In genomic region chr11:232783-233565, GRCh38 we compare ENCODE assay signal across 18 cellular contexts. TPM values are rescaled to one million over a fixed set of nuclear protein-coding genes. Genes with fewer than 3 reads are reported as not detected.
DNase-seq lines count a peak whose midpoint lies in the region; ATAC-seq and TF ChIP-seq lines count a peak whose summit lies in the region.
"Had no signal": no experiment of that assay in that cellular context is flagged by ENCODE, and none has a peak within 500 bp of the region (broad histone marks: within the 10 kb centered on the region; RNA-seq: fewer than 3 reads in every experiment).

No MANE protein-coding gene starts in this region.

- peak overlapping the region; percentile 55 for H3K27ac Mint-ChIP-seq in activated naive CD4-positive, alpha-beta T cell treated with anti-CD3 and anti-CD28 coated beads, Interleukin-2, amount 50 U/mL, for 24 hours
- H3K27ac Mint-ChIP-seq in effector memory CD8-positive, alpha-beta T cell = peak overlapping the region; percentile 29 to 52
- H3K27ac Mint-ChIP-seq: GM23338 had no signal

- no peaks in the 10 kb centered on the region for H3K9me3 ChIP-seq in NT2/D1 (ENCODE audit: insufficient read depth, low read length)
- H3K9me3 ChIP-seq in sigmoid colon = no peaks in the 10 kb centered on the region
- no peaks in the 10 kb centered on the region for H3K9me3 ChIP-seq in smooth muscle cell (replicated peaks; ENCODE audit: low read depth)

- ATAC-seq in effector memory CD8-positive, alpha-beta T cell (replicated peaks) = no peak
- ATAC-seq: GM23338 had no signal

- H3K4me1 Mint-ChIP-seq in activated naive CD4-positive, alpha-beta T cell treated with anti-CD3 and anti-CD28 coated beads, Interleukin-2, amount 50 U/mL, for 24 hours = peaks cover 23% of the 10 kb centered on the region
- H3K4me1 Mint-ChIP-seq in effector memory CD8-positive, alpha-beta T cell (ENCODE audit: low read depth in 2 of 2) = peaks cover 8 to 34% of the 10 kb centered on the region in 2 donors

- H3K4me2 ChIP-seq in smooth muscle cell = no peak overlapping the region
- H3K4me2 ChIP-seq: GM23338, PC-9 had no signal

- H3K27me3 Mint-ChIP-seq in activated naive CD4-positive, alpha-beta T cell treated with anti-CD3 and anti-CD28 coated beads, Interleukin-2, amount 50 U/mL, for 24 hours = no peaks in the 10 kb centered on the region
- H3K27me3 Mint-ChIP-seq in effector memory CD8-positive, alpha-beta T cell = no peaks in the 10 kb centered on the region

- no peaks in the 10 kb centered on the region for H3K27me3 ChIP-seq in NT2/D1 (ENCODE audit: insufficient read depth, insufficient read length)
- H3K27me3 ChIP-seq in sigmoid colon = no peaks in the 10 kb centered on the region
- no peaks in the 10 kb centered on the region for H3K27me3 ChIP-seq in smooth muscle cell (ENCODE audit: low read depth)

- intact Hi-C loops in sigmoid colon (cut with DNase I) = loop anchor here (10.0 kb wide), 1 partner anchor 302 kb away; the partner anchor contains the start of genes HRAS and LRRC56

- H3K4me3 ChIP-seq in NT2/D1 (ENCODE audit: insufficient read length, low read depth) (no peak overlapping the region), sigmoid colon (no peak overlapping the region), smooth muscle cell (no peak overlapping the region)
- H3K4me3 ChIP-seq: GM23338, PC-9 had no signal

- TF ChIP-seq CTCF in sigmoid colon (IDR thresholded peaks at IDR 0.05) (no peak), smooth muscle cell (IDR thresholded peaks at IDR 0.05; ENCODE audit: borderline replicate concordance, insufficient read depth, poor library complexity, severe bottlenecking) (no peak)

- H3K4me1 ChIP-seq in NT2/D1 (ENCODE audit: insufficient read depth, insufficient read length) (peaks cover 6% of the 10 kb centered on the region), sigmoid colon (peaks cover 0 to 23% (median 17%) of the 10 kb centered on the region in 4 donors), smooth muscle cell (ENCODE audit: low read depth) (peaks cover 13% of the 10 kb centered on the region)

- H3K9me3 Mint-ChIP-seq in activated naive CD4-positive, alpha-beta T cell treated with anti-CD3 and anti-CD28 coated beads, Interleukin-2, amount 50 U/mL, for 24 hours = no peaks in the 10 kb centered on the region
- H3K9me3 Mint-ChIP-seq in effector memory CD8-positive, alpha-beta T cell = no peaks in the 10 kb centered on the region
- H3K9me3 Mint-ChIP-seq: GM23338 had no signal

- H4K20me1 ChIP-seq in smooth muscle cell (ENCODE audit: low read depth) = peaks cover 5% of the 10 kb centered on the region

- H3K36me3 ChIP-seq in NT2/D1 (ENCODE audit: insufficient read depth, insufficient read length, low read length) = peaks cover 25% of the 10 kb centered on the region
- peaks cover 0 to 19% (median 0%) of the 10 kb centered on the region in 4 donors for H3K36me3 ChIP-seq in sigmoid colon
- no peaks in the 10 kb centered on the region for H3K36me3 ChIP-seq in smooth muscle cell (ENCODE audit: low read depth)

- H3K4me3 Mint-ChIP-seq in activated naive CD4-positive, alpha-beta T cell treated with anti-CD3 and anti-CD28 coated beads, Interleukin-2, amount 50 U/mL, for 24 hours = no peak overlapping the region
- H3K4me3 Mint-ChIP-seq in effector memory CD8-positive, alpha-beta T cell = no peak overlapping the region
- H3K4me3 Mint-ChIP-seq: GM23338 had no signal

- no peak for TF ChIP-seq EP300 in sigmoid colon (IDR thresholded peaks at IDR 0.05)

- H3K9ac ChIP-seq in NT2/D1 (ENCODE audit: insufficient read length, low read depth) (peak overlapping the region; percentile 64), smooth muscle cell (ENCODE audit: low read depth) (no peak overlapping the region)

- peaks cover 5% of the 10 kb centered on the region for H3K36me3 Mint-ChIP-seq in activated naive CD4-positive, alpha-beta T cell treated with anti-CD3 and anti-CD28 coated beads, Interleukin-2, amount 50 U/mL, for 24 hours
- peaks cover 29% of the 10 kb centered on the region for H3K36me3 Mint-ChIP-seq in effector memory CD8-positive, alpha-beta T cell (ENCODE audit: insufficient read depth)

- TF ChIP-seq POLR2A in sigmoid colon (IDR thresholded peaks at IDR 0.05) = no peak

- H2AFZ ChIP-seq in smooth muscle cell (ENCODE audit: low read depth) = no peak overlapping the region
- H2AFZ ChIP-seq: GM23338, PC-9 had no signal

- H3F3A ChIP-seq in smooth muscle cell (ENCODE audit: low read depth) = no peaks in the 10 kb centered on the region

- peaks cover 29% of the 10 kb centered on the region for H3K79me2 ChIP-seq in smooth muscle cell (ENCODE audit: low read depth)

- H3K27ac ChIP-seq in sigmoid colon (no peak overlapping the region), smooth muscle cell (ENCODE audit: low read depth) (no peak overlapping the region)
- H3K27ac ChIP-seq: PC-9 had no signal

- 95 to 96% methylated on average over 20 of the region's 20 CpGs for WGBS in sigmoid colon, 2 donors
- WGBS in smooth muscle cell (ENCODE audit: low lambda C conversion rate) = 88% methylated on average over 20 of the region's 20 CpGs

- DNase-seq in activated naive CD4-positive, alpha-beta T cell treated with anti-CD3 and anti-CD28 coated beads, Interleukin-2, amount 50 U/mL, for 16 hours = no peak
- no peak for DNase-seq in NT2/D1 (ENCODE audit: low read depth, low spot score)
- no peak for DNase-seq in effector memory CD8-positive, alpha-beta T cell
- DNase-seq in sigmoid colon = peak; percentile 32
- DNase-seq in DMS 273 (lab: John Stamatoyannopoulos, UW; ENCODE audit: unreplicated experiment) = no peak
- no peak for DNase-seq in NCI-H1105 (lab: John Stamatoyannopoulos, UW)
- no peak for DNase-seq in smooth muscle cell (lab: John Stamatoyannopoulos, UW; ENCODE audit: unreplicated experiment)
- DNase-seq: ACHN, DMS 273 treated with DMSO at 0.1 percent for 48 hours, MM.1S, NCI-H1105 treated with DMSO at 0.1 percent for 48 hours, NCI-H187, NCI-H446, PC-9, Right ventricle myocardium superior had no signal

RNA-seq across cellular contexts. Expression of gene SIRT3, which starts 3.2 kb away (rescaled TPM):
- 10 to 100 TPM in 3 of 4 donors, 1 to 10 TPM in 1; 6.4 to 12.5 (median 11.5) TPM for total RNA-seq in sigmoid colon
- 10 to 100 TPM in 2 of 3 donors, 1 to 10 TPM in 1; 9.6 to 21.0 (median 12.5) TPM for polyA plus RNA-seq in sigmoid colon
- 10.8 and 13.0 TPM in 2 replicates for total RNA-seq in smooth muscle cell
- 19.8 and 22.6 TPM in 2 replicates for polyA plus RNA-seq in smooth muscle cell

RNA-seq across cellular contexts. Expression of gene PSMD13, which starts 3.8 kb away (rescaled TPM):
- total RNA-seq in sigmoid colon = 100 to 1,000 TPM in 2 of 4 donors, 10 to 100 TPM in 2; 86.2 to 118 (median 99.3) TPM
- polyA plus RNA-seq in sigmoid colon = 100 to 1,000 TPM; 111 to 180 (median 138) TPM
- total RNA-seq in smooth muscle cell = 77.4 and 79.2 TPM in 2 replicates
- 173 and 200 TPM in 2 replicates for polyA plus RNA-seq in smooth muscle cell

RNA-seq across cellular contexts. Expression of gene RIC8A, which starts 25.5 kb away (rescaled TPM):
- total RNA-seq in sigmoid colon (100 to 1,000 TPM in 1 of 4 donors, 10 to 100 TPM in 3; 73.7 to 103 (median 86.8) TPM), smooth muscle cell (71.2 and 118 TPM in 2 replicates)
- polyA plus RNA-seq in sigmoid colon (10 to 100 TPM; 39.6 to 69.1 (median 47.9) TPM), smooth muscle cell (120 and 121 TPM in 2 replicates)

RNA-seq across cellular contexts. Expression of gene BET1L, which starts 25.8 kb away (rescaled TPM):
- total RNA-seq in sigmoid colon (10 to 100 TPM; 22.8 to 29.6 (median 23.8) TPM), smooth muscle cell (31.3 and 40.5 TPM in 2 replicates)
- polyA plus RNA-seq in sigmoid colon (10 to 100 TPM; 33.8 to 48.1 (median 39.0) TPM), smooth muscle cell (92.5 and 97.4 TPM in 2 replicates)

RNA-seq across cellular contexts. Expression of gene SCGB1C1, which starts 40.1 kb away (rescaled TPM):
- total RNA-seq in sigmoid colon = not detected
- polyA plus RNA-seq in sigmoid colon = not detected
- not detected in 2 replicates for total RNA-seq in smooth muscle cell
- not detected in 2 replicates for polyA plus RNA-seq in smooth muscle cell
- total RNA-seq: Daoy, GM23338, PC-9, Right ventricle myocardium superior had no signal
- polyA plus RNA-seq: GM23338 had no signal
